Comparison of ENCODE assay signal across 2 cellular contexts in the genomic region with DNA sequence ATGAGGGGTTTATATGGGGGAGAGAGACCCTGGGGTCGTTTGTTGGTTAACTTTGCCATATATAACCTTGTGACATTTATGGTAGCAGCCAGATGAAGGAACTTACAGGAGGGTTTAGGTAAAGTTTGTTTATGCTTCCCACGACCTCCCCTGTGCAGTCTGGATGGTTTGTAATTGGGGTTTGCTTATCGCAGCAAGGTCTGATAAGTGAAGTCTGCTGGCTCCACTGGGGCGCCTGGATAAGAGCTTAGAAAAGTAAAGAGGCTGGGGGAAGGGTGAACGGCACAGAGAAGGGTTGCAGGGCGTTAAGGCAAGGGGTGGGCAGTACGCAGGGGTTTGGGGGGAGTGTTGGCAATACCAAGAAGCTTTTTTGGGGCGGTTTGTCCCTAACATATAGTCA.
TF ChIP-seq lines count a peak whose summit lies in the region.

No MANE protein-coding gene starts in this region.

TF ChIP-seq in GM23338, 12 proteins besides CTCF, POLR2A, EP300 and RAD21 (continued from another document):
- TF ChIP-seq ZNF331 (CRISPR knock-in tag; IDR thresholded peaks at IDR 0.05; ENCODE audit: low read depth) (no peak), ZNF114 (CRISPR knock-in tag; IDR thresholded peaks at IDR 0.05) (no peak), EZH2phosphoT487 (IDR thresholded peaks at IDR 0.05; ENCODE audit: unreplicated experiment) (no peak), STAT1 (IDR thresholded peaks at IDR 0.05; ENCODE audit: unreplicated experiment) (no peak), CREB1 (CRISPR knock-in tag; IDR thresholded peaks at IDR 0.05; ENCODE audit: low read depth) (no peak), POLR2AphosphoS5 (IDR thresholded peaks at IDR 0.05; ENCODE audit: low read depth) (no peak)
- TF ChIP-seq, protein P1, sequence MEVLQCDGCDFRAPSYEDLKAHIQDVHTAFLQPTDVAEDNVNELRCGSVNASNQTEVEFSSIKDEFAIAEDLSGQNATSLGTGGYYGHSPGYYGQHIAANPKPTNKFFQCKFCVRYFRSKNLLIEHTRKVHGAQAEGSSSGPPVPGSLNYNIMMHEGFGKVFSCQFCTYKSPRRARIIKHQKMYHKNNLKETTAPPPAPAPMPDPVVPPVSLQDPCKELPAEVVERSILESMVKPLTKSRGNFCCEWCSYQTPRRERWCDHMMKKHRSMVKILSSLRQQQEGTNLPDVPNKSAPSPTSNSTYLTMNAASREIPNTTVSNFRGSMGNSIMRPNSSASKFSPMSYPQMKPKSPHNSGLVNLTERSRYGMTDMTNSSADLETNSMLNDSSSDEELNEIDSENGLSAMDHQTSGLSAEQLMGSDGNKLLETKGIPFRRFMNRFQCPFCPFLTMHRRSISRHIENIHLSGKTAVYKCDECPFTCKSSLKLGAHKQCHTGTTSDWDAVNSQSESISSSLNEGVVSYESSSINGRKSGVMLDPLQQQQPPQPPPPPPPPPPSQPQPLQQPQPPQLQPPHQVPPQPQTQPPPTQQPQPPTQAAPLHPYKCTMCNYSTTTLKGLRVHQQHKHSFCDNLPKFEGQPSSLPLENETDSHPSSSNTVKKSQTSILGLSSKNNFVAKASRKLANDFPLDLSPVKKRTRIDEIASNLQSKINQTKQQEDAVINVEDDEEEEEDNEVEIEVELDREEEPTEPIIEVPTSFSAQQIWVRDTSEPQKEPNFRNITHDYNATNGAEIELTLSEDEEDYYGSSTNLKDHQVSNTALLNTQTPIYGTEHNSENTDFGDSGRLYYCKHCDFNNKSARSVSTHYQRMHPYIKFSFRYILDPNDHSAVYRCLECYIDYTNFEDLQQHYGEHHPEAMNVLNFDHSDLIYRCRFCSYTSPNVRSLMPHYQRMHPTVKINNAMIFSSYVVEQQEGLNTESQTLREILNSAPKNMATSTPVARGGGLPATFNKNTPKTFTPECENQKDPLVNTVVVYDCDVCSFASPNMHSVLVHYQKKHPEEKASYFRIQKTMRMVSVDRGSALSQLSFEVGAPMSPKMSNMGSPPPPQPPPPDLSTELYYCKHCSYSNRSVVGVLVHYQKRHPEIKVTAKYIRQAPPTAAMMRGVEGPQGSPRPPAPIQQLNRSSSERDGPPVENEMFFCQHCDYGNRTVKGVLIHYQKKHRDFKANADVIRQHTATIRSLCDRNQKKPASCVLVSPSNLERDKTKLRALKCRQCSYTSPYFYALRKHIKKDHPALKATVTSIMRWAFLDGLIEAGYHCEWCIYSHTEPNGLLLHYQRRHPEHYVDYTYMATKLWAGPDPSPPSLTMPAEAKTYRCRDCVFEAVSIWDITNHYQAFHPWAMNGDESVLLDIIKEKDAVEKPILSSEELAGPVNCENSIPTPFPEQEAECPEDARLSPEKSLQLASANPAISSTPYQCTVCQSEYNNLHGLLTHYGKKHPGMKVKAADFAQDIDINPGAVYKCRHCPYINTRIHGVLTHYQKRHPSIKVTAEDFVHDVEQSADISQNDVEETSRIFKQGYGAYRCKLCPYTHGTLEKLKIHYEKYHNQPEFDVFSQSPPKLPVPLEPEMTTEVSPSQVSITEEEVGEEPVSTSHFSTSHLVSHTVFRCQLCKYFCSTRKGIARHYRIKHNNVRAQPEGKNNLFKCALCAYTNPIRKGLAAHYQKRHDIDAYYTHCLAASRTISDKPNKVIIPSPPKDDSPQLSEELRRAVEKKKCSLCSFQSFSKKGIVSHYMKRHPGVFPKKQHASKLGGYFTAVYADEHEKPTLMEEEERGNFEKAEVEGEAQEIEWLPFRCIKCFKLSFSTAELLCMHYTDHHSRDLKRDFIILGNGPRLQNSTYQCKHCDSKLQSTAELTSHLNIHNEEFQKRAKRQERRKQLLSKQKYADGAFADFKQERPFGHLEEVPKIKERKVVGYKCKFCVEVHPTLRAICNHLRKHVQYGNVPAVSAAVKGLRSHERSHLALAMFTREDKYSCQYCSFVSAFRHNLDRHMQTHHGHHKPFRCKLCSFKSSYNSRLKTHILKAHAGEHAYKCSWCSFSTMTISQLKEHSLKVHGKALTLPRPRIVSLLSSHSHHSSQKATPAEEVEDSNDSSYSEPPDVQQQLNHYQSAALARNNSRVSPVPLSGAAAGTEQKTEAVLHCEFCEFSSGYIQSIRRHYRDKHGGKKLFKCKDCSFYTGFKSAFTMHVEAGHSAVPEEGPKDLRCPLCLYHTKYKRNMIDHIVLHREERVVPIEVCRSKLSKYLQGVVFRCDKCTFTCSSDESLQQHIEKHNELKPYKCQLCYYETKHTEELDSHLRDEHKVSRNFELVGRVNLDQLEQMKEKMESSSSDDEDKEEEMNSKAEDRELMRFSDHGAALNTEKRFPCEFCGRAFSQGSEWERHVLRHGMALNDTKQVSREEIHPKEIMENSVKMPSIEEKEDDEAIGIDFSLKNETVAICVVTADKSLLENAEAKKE (CRISPR knock-in tag; IDR thresholded peaks at IDR 0.05): no peak
- TF ChIP-seq, protein P2, sequence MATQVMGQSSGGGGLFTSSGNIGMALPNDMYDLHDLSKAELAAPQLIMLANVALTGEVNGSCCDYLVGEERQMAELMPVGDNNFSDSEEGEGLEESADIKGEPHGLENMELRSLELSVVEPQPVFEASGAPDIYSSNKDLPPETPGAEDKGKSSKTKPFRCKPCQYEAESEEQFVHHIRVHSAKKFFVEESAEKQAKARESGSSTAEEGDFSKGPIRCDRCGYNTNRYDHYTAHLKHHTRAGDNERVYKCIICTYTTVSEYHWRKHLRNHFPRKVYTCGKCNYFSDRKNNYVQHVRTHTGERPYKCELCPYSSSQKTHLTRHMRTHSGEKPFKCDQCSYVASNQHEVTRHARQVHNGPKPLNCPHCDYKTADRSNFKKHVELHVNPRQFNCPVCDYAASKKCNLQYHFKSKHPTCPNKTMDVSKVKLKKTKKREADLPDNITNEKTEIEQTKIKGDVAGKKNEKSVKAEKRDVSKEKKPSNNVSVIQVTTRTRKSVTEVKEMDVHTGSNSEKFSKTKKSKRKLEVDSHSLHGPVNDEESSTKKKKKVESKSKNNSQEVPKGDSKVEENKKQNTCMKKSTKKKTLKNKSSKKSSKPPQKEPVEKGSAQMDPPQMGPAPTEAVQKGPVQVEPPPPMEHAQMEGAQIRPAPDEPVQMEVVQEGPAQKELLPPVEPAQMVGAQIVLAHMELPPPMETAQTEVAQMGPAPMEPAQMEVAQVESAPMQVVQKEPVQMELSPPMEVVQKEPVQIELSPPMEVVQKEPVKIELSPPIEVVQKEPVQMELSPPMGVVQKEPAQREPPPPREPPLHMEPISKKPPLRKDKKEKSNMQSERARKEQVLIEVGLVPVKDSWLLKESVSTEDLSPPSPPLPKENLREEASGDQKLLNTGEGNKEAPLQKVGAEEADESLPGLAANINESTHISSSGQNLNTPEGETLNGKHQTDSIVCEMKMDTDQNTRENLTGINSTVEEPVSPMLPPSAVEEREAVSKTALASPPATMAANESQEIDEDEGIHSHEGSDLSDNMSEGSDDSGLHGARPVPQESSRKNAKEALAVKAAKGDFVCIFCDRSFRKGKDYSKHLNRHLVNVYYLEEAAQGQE (IDR thresholded peaks at IDR 0.05; ENCODE audit: unreplicated experiment): no peak

TF ChIP-seq in K562, 482 proteins besides CTCF, POLR2A, EP300 and RAD21 (continued from another document and continues in another):
- TF ChIP-seq, protein P3, sequence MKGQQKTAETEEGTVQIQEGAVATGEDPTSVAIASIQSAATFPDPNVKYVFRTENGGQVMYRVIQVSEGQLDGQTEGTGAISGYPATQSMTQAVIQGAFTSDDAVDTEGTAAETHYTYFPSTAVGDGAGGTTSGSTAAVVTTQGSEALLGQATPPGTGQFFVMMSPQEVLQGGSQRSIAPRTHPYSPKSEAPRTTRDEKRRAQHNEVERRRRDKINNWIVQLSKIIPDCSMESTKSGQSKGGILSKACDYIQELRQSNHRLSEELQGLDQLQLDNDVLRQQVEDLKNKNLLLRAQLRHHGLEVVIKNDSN (CRISPR knock-in tag; IDR thresholded peaks at IDR 0.05): no peak
- peak; percentile 70; the same call in 1 of the 2 replicates for TF ChIP-seq SMARCE1 (IDR thresholded peaks at IDR 0.05)
- no peak for TF ChIP-seq ZNF253 (CRISPR knock-in tag; conservative IDR thresholded peaks at IDR 0.05)
- TF ChIP-seq NFE2L1 (tag; IDR thresholded peaks at IDR 0.05; ENCODE audit: borderline replicate concordance, low read depth): no peak
- no peak for TF ChIP-seq RBM34 (IDR thresholded peaks at IDR 0.05; ENCODE audit: borderline replicate concordance, insufficient read depth, low read length)
- TF ChIP-seq FOXA1 (IDR thresholded peaks at IDR 0.05; ENCODE audit: borderline replicate concordance): no peak
- TF ChIP-seq TRIM24 (IDR thresholded peaks at IDR 0.05): peak in 1 of 2 experiments; percentile 63; a peak in 1 of 4 replicates
- no peak for TF ChIP-seq EZH2 (IDR thresholded peaks at IDR 0.05; ENCODE audit: borderline replicate concordance, low read depth, low read length)
- TF ChIP-seq SMAD4 (CRISPR knock-in tag; conservative IDR thresholded peaks at IDR 0.05): peak; percentile 83
- TF ChIP-seq RNF2 (IDR thresholded peaks at IDR 0.05): 0 out of 2 replicates have a peak, but pooled peaks have one; percentile 38
- TF ChIP-seq, protein P4, sequence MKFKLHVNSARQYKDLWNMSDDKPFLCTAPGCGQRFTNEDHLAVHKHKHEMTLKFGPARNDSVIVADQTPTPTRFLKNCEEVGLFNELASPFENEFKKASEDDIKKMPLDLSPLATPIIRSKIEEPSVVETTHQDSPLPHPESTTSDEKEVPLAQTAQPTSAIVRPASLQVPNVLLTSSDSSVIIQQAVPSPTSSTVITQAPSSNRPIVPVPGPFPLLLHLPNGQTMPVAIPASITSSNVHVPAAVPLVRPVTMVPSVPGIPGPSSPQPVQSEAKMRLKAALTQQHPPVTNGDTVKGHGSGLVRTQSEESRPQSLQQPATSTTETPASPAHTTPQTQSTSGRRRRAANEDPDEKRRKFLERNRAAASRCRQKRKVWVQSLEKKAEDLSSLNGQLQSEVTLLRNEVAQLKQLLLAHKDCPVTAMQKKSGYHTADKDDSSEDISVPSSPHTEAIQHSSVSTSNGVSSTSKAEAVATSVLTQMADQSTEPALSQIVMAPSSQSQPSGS (CRISPR knock-in tag; IDR thresholded peaks at IDR 0.05): no peak
- TF ChIP-seq SOX6 (IDR thresholded peaks at IDR 0.05): peak; percentile 37; the same call in 1 of the 2 replicates
- TF ChIP-seq MEF2A (IDR thresholded peaks at IDR 0.05; ENCODE audit: control insufficient read depth, low read depth, low read length): no peak
- no peak for TF ChIP-seq ZBTB1 (CRISPR knock-in tag; IDR thresholded peaks at IDR 0.05; ENCODE audit: borderline replicate concordance, low read depth)
- no peak for TF ChIP-seq ZNF224 (CRISPR knock-in tag; IDR thresholded peaks at IDR 0.05)
- no peak for TF ChIP-seq BRD4 (IDR thresholded peaks at IDR 0.05)
- TF ChIP-seq NFIC (IDR thresholded peaks at IDR 0.05): peak; percentile 26; the same call in 1 of the 2 replicates
- TF ChIP-seq, protein P5, sequence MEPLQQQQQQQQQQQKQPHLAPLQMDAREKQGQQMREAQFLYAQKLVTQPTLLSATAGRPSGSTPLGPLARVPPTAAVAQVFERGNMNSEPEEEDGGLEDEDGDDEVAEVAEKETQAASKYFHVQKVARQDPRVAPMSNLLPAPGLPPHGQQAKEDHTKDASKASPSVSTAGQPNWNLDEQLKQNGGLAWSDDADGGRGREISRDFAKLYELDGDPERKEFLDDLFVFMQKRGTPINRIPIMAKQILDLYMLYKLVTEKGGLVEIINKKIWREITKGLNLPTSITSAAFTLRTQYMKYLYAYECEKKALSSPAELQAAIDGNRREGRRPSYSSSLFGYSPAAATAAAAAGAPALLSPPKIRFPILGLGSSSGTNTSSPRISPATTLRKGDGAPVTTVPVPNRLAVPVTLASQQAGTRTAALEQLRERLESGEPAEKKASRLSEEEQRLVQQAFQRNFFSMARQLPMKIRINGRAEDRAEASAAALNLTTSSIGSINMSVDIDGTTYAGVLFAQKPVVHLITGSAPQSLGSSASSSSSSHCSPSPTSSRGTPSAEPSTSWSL (CRISPR knock-in tag; IDR thresholded peaks at IDR 0.05; ENCODE audit: borderline replicate concordance): no peak
- TF ChIP-seq TEAD1 (CRISPR knock-in tag; IDR thresholded peaks at IDR 0.05): no peak
- TF ChIP-seq NBN (IDR thresholded peaks at IDR 0.05; ENCODE audit: low read depth): no peak
- TF ChIP-seq GATAD2A (IDR thresholded peaks at IDR 0.05): peak; percentile 65; the same call in 1 of the 2 replicates
- TF ChIP-seq, protein P6, sequence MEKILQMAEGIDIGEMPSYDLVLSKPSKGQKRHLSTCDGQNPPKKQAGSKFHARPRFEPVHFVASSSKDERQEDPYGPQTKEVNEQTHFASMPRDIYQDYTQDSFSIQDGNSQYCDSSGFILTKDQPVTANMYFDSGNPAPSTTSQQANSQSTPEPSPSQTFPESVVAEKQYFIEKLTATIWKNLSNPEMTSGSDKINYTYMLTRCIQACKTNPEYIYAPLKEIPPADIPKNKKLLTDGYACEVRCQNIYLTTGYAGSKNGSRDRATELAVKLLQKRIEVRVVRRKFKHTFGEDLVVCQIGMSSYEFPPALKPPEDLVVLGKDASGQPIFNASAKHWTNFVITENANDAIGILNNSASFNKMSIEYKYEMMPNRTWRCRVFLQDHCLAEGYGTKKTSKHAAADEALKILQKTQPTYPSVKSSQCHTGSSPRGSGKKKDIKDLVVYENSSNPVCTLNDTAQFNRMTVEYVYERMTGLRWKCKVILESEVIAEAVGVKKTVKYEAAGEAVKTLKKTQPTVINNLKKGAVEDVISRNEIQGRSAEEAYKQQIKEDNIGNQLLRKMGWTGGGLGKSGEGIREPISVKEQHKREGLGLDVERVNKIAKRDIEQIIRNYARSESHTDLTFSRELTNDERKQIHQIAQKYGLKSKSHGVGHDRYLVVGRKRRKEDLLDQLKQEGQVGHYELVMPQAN (IDR thresholded peaks at IDR 0.05; ENCODE audit: borderline replicate concordance): no peak
- TF ChIP-seq, protein P7, sequence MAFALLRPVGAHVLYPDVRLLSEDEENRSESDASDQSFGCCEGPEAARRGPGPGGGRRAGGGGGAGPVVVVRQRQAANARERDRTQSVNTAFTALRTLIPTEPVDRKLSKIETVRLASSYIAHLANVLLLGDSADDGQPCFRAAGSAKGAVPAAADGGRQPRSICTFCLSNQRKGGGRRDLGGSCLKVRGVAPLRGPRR (CRISPR knock-in tag; IDR thresholded peaks at IDR 0.05): no peak
- peak; percentile 87 for TF ChIP-seq NCOR1 (IDR thresholded peaks at IDR 0.05)
- peak; percentile 71 for TF ChIP-seq MTA2 (IDR thresholded peaks at IDR 0.05; ENCODE audit: low read depth)
- TF ChIP-seq, protein P8, sequence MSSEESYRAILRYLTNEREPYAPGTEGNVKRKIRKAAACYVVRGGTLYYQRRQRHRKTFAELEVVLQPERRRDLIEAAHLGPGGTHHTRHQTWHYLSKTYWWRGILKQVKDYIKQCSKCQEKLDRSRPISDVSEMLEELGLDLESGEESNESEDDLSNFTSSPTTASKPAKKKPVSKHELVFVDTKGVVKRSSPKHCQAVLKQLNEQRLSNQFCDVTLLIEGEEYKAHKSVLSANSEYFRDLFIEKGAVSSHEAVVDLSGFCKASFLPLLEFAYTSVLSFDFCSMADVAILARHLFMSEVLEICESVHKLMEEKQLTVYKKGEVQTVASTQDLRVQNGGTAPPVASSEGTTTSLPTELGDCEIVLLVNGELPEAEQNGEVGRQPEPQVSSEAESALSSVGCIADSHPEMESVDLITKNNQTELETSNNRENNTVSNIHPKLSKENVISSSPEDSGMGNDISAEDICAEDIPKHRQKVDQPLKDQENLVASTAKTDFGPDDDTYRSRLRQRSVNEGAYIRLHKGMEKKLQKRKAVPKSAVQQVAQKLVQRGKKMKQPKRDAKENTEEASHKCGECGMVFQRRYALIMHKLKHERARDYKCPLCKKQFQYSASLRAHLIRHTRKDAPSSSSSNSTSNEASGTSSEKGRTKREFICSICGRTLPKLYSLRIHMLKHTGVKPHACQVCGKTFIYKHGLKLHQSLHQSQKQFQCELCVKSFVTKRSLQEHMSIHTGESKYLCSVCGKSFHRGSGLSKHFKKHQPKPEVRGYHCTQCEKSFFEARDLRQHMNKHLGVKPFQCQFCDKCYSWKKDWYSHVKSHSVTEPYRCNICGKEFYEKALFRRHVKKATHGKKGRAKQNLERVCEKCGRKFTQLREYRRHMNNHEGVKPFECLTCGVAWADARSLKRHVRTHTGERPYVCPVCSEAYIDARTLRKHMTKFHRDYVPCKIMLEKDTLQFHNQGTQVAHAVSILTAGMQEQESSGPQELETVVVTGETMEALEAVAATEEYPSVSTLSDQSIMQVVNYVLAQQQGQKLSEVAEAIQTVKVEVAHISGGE (CRISPR knock-in tag; IDR thresholded peaks at IDR 0.05): no peak
- TF ChIP-seq CCNT2 (IDR thresholded peaks at IDR 0.05; ENCODE audit: borderline replicate concordance, extremely low read depth, insufficient read length, low read depth, low read length): peak; percentile 50
- no peak for TF ChIP-seq CBFB (CRISPR knock-in tag; IDR thresholded peaks at IDR 0.05)
